7 cellular contexts compared by ENCODE assay signal in the genomic region with DNA sequence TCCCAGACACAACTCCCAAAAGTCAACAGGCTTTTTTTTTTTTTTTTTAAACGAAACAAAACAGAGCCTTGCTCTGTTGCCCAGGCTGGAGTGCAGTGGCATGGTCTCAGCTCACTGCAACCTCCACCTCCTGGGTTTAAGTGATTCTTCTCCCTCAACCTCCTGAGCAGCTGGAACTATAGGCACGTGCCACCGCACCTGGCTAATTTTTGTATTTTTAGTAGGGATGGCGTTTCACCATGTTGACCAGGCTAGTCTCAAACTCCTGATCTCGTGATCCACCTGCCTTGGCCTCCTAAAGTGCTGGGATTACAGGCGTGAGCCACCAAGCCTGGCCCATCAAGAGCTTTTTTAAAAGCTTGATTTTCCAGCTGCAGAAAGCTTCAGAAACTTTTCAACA.
DNase-seq lines count a peak whose midpoint lies in the region; TF ChIP-seq lines count a peak whose summit lies in the region.
"Not testable (repeated sequence)": the region's sequence is repeated elsewhere in the genome, so short reads cannot be mapped to it uniquely, and the experiment has no call there.

No MANE protein-coding gene starts in this region.

- H3K4me1 Mint-ChIP-seq in CD4-positive, alpha-beta memory T cell, result peaks cover 57 to 88% (median 80%) of the 10 kb centered on the region in 4 donors
- peaks cover 70% of the 10 kb centered on the region for H3K4me1 Mint-ChIP-seq in activated naive CD8-positive, alpha-beta T cell (ENCODE audit: low read depth)

- intact Hi-C loops in CD4-positive, alpha-beta memory T cell (cut with micrococcal nuclease), result loop anchor here (5.0 kb wide), 1 partner anchor 42 kb away; no protein-coding TSS in a partner anchor
- intact Hi-C loops in esophagus squamous epithelium (cut with DNase I); sigmoid colon (cut with DNase I); uterus (cut with DNase I; ENCODE audit: low total_unique reads): not testable (repeated sequence)

- not testable (repeated sequence) for DNase-seq in CD4-positive, alpha-beta memory T cell; esophagus squamous epithelium (lab: John Stamatoyannopoulos, UW); right atrium auricular region (ENCODE audit: low spot score); sigmoid colon
- DNase-seq in uterus, result peak in 1 of 2 donors; percentile 3

- peaks cover 19 to 53% of the 10 kb centered on the region in 2 donors for H3K36me3 Mint-ChIP-seq in CD4-positive, alpha-beta memory T cell
- not testable (repeated sequence) for H3K36me3 Mint-ChIP-seq in activated naive CD8-positive, alpha-beta T cell

- H3K4me3 Mint-ChIP-seq in CD4-positive, alpha-beta memory T cell; activated naive CD8-positive, alpha-beta T cell: not testable (repeated sequence)

- H3K4me1 ChIP-seq in CD4-positive, alpha-beta memory T cell (ENCODE audit: insufficient read depth, low read length), result peaks cover 91% of the 10 kb centered on the region
- peaks cover 22 to 98% (median 54%) of the 10 kb centered on the region in 3 donors for H3K4me1 ChIP-seq in esophagus squamous epithelium
- H3K4me1 ChIP-seq in right atrium auricular region, result peaks cover 0 to 90% of the 10 kb centered on the region in 2 donors
- H3K4me1 ChIP-seq in sigmoid colon, result peaks cover 0 to 97% (median 96%) of the 10 kb centered on the region in 4 donors
- peaks cover 72% of the 10 kb centered on the region for H3K4me1 ChIP-seq in stomach smooth muscle (ENCODE audit: control insufficient read depth, insufficient read depth, low read length)
- peaks cover 35 to 65% of the 10 kb centered on the region in 2 donors for H3K4me1 ChIP-seq in uterus

- not testable (repeated sequence) for H3K36me3 ChIP-seq in CD4-positive, alpha-beta memory T cell (ENCODE audit: insufficient read depth, low read length); sigmoid colon; uterus
- peaks cover 0 to 59% (median 0%) of the 10 kb centered on the region in 3 donors for H3K36me3 ChIP-seq in esophagus squamous epithelium
- peaks cover 22% of the 10 kb centered on the region for H3K36me3 ChIP-seq in right atrium auricular region
- peaks cover 0 to 11% of the 10 kb centered on the region in 2 donors for H3K36me3 ChIP-seq in stomach smooth muscle (ENCODE audit: control insufficient read depth in 2 of 2, insufficient read depth in 2 of 2, low read length in 2 of 2)

- not testable (repeated sequence) for TF ChIP-seq EP300 in sigmoid colon (IDR thresholded peaks at IDR 0.05)

- POLR2A ChIA-PET in CD4-positive, alpha-beta memory T cell (lab: Charles Lee; ENCODE audit: partially characterized antibody), result not testable (repeated sequence)

- H3K27ac ChIP-seq in CD4-positive, alpha-beta memory T cell (ENCODE audit: low read depth, low read length), result not testable (repeated sequence)
- peak overlapping the region in 3 of 4 donors; percentile 53 to 85 (median 84) for H3K27ac ChIP-seq in esophagus squamous epithelium
- H3K27ac ChIP-seq in right atrium auricular region, result peak overlapping the region; percentile 90 to 98
- peak overlapping the region; percentile 88 to 97 (median 93) for H3K27ac ChIP-seq in sigmoid colon
- H3K27ac ChIP-seq in stomach smooth muscle (ENCODE audit: low read length), result peak overlapping the region; percentile 49
- H3K27ac ChIP-seq in uterus, result peak overlapping the region; percentile 67 to 78

- peak overlapping the region in 5 of 7 donors; percentile 22 to 77 (median 37) for H3K27ac Mint-ChIP-seq in CD4-positive, alpha-beta memory T cell
- peak overlapping the region; percentile 46 for H3K27ac Mint-ChIP-seq in activated naive CD8-positive, alpha-beta T cell

- not testable (repeated sequence) for H3K9ac ChIP-seq in stomach smooth muscle (ENCODE audit: low read length in 2 of 2)

- WGBS in esophagus squamous epithelium, 2 donors, result 76 to 79% methylated on average over 6 of the region's 6 CpGs
- WGBS in sigmoid colon, 2 donors, result 79 to 88% methylated on average over 6 of the region's 6 CpGs

- not testable (repeated sequence) for H3K27me3 Mint-ChIP-seq in CD4-positive, alpha-beta memory T cell; activated naive CD8-positive, alpha-beta T cell

- TF ChIP-seq CTCF in esophagus squamous epithelium (IDR thresholded peaks at IDR 0.05); right atrium auricular region (IDR thresholded peaks at IDR 0.05); sigmoid colon (IDR thresholded peaks at IDR 0.05); uterus (IDR thresholded peaks at IDR 0.05): not testable (repeated sequence)

- TF ChIP-seq POLR2A in esophagus squamous epithelium (IDR thresholded peaks at IDR 0.05); sigmoid colon (IDR thresholded peaks at IDR 0.05); uterus (IDR thresholded peaks at IDR 0.05): not testable (repeated sequence)

- H3K9me3 ChIP-seq in CD4-positive, alpha-beta memory T cell (ENCODE audit: control insufficient read depth in 1 of 2, low read length in 2 of 2); esophagus squamous epithelium; right atrium auricular region; sigmoid colon; stomach smooth muscle (ENCODE audit: control insufficient read depth in 2 of 2, low read length in 2 of 2); uterus: not testable (repeated sequence)

- CTCF ChIA-PET in CD4-positive, alpha-beta memory T cell (lab: Charles Lee; ENCODE audit: partially characterized antibody), result interaction anchor here (0.6 to 1.5 kb wide), 3 partner anchors 11 to 51 kb away, joined by 3 to 4 read pairs (median 3); no protein-coding TSS in a partner anchor

- not testable (repeated sequence) for H3K27me3 ChIP-seq in CD4-positive, alpha-beta memory T cell (ENCODE audit: insufficient read depth, low read length); esophagus squamous epithelium; right atrium auricular region; sigmoid colon; stomach smooth muscle (ENCODE audit: control insufficient read depth in 1 of 2, insufficient read depth in 2 of 2, low read length in 2 of 2); uterus

- H3K4me3 ChIP-seq in CD4-positive, alpha-beta memory T cell (ENCODE audit: low read length in 2 of 2); esophagus squamous epithelium; right atrium auricular region; sigmoid colon; uterus: not testable (repeated sequence)
- peak overlapping the region in 1 of 2 donors; percentile 3 for H3K4me3 ChIP-seq in stomach smooth muscle (ENCODE audit: low read length in 2 of 2)

- not testable (repeated sequence) for H3K9me3 Mint-ChIP-seq in CD4-positive, alpha-beta memory T cell; activated naive CD8-positive, alpha-beta T cell (ENCODE audit: low read depth)
